10 cellular contexts compared by ENCODE assay signal in genomic region chr19:17997969-17998826, GRCh38. TPM values are rescaled to one million over a fixed set of nuclear protein-coding genes. Genes with fewer than 3 reads are reported as not detected.
DNase-seq lines count a peak whose midpoint lies in the region; ATAC-seq, FAIRE-seq and TF ChIP-seq lines count a peak whose summit lies in the region.
"Had no signal": no experiment of that assay in that cellular context is flagged by ENCODE, and none has a peak within 500 bp of the region (broad histone marks: within the 10 kb centered on the region; RNA-seq: fewer than 3 reads in every experiment).

No MANE protein-coding gene starts in this region.

- no peaks in the 10 kb centered on the region for H3K9me3 Mint-ChIP-seq in CD4-positive, alpha-beta memory T cell

- intact Hi-C loops in CD4-positive, alpha-beta memory T cell (cut with micrococcal nuclease) = loop anchor here (1.0 kb wide), 2 partner anchors 60 to 139 kb away; partner anchors contain the start of gene RPL18A
- intact Hi-C loops in GM12878 (cut with micrococcal nuclease; ENCODE audit: unreplicated experiment) = loop anchor here (1.0 to 5.0 kb wide), 4 partner anchors 51 to 137 kb away; partner anchors contain the start of gene SLC5A5
- intact Hi-C loops in dorsolateral prefrontal cortex (cut with DNase I) = loop anchor here (2.0 to 10.0 kb wide), 4 partner anchors 51 to 139 kb away; partner anchors contain the start of gene RPL18A (in 1 of the 2)

- H3K4ac ChIP-seq in mesenchymal stem cell (ENCODE audit: low read depth in 1 of 2, low read length in 2 of 2) = no peak overlapping the region

- H3K36me3 Mint-ChIP-seq in CD4-positive, alpha-beta memory T cell = peaks cover 0 to 8% of the 10 kb centered on the region in 2 donors

- H4K8ac ChIP-seq in mesenchymal stem cell (ENCODE audit: low read length) = peak overlapping the region; percentile 52

- peaks cover 10 to 35% (median 22%) of the 10 kb centered on the region in 4 donors for H3K4me1 Mint-ChIP-seq in CD4-positive, alpha-beta memory T cell

- peak overlapping the region; percentile 2 for H4K91ac ChIP-seq in mesenchymal stem cell (ENCODE audit: low read length)

- H3K27ac Mint-ChIP-seq in CD4-positive, alpha-beta memory T cell = peak overlapping the region in 5 of 7 donors; percentile 18 to 93 (median 89)

- no peak overlapping the region for H3K27ac ChIP-seq in CD4-positive, alpha-beta memory T cell (ENCODE audit: low read depth, low read length)
- H3K27ac ChIP-seq in GM12878 (ENCODE audit: control insufficient read depth, insufficient read depth) = no peak overlapping the region
- H3K27ac ChIP-seq in mesenchymal stem cell (ENCODE audit: low read length, poor library complexity, severe bottlenecking) = no peak overlapping the region
- H3K27ac ChIP-seq in dorsolateral prefrontal cortex = peak overlapping the region in 2 of 59 donors; percentile 5 to 23

- FAIRE-seq in GM12878 (lab: Jason Lieb, UNC) = no peak

- POLR2A ChIA-PET in CD4-positive, alpha-beta memory T cell (lab: Charles Lee; ENCODE audit: partially characterized antibody) = interaction anchor here (1.4 to 3.0 kb wide), 5 partner anchors 10 to 138 kb away, joined by 4 to 27 read pairs (median 10); partner anchors contain the start of genes ARRDC2, CCDC124 and RPL18A
- POLR2A ChIA-PET in HEK293T (lab: Yijun Ruan, JAX) = interaction anchor here (1.3 kb wide), 1 partner anchor 62 kb away, joined by 4 read pairs; no protein-coding TSS in a partner anchor
- POLR2A ChIA-PET in GM12878 (lab: Charles Lee) = interaction anchor here (0.5 kb wide), 1 partner anchor 19 kb away, joined by 5 read pairs; no protein-coding TSS in a partner anchor

- 62% methylated on average over 36 of the region's 41 CpGs for WGBS in GM12878 (ENCODE audit: insufficient coverage, insufficient replicate concordance, low lambda C conversion rate, missing lambda C conversion rate)
- WGBS in mesenchymal stem cell = 50% methylated on average over 41 of the region's 41 CpGs

- no peaks in the 10 kb centered on the region for H3K9me3 ChIP-seq in CD4-positive, alpha-beta memory T cell (ENCODE audit: control insufficient read depth in 1 of 2, low read length in 2 of 2)
- H3K9me3 ChIP-seq in GM12878 (replicated peaks; ENCODE audit: control insufficient read depth, insufficient read depth, low read length) = no peaks in the 10 kb centered on the region
- no peaks in the 10 kb centered on the region for H3K9me3 ChIP-seq in mesenchymal stem cell (ENCODE audit: control insufficient read depth, low read length)

- BruUV-seq in GM12878 (replicated peaks; lab: Mats Ljungman, UMichigan) = no TSS peak

- no peak for TF ChIP-seq EP300 in GM12878 (IDR thresholded peaks at IDR 0.05; ENCODE audit: borderline replicate concordance in 1 of 2, control insufficient read depth in 1 of 2, low read depth in 2 of 2, low read length in 2 of 2)

- ATAC-seq in GM12878 (no peak), HG02981 (IDR thresholded peaks at IDR 0.05; ENCODE audit: unreplicated experiment) (no peak), GM18870 (IDR thresholded peaks at IDR 0.05; ENCODE audit: unreplicated experiment) (no peak)

- no peak for TF ChIP-seq RAD21 in GM12878 (IDR thresholded peaks at IDR 0.05; ENCODE audit: insufficient read depth, low read depth, low read length)

- peak overlapping the region in 1 of 2 experiments; percentile 17 for H2BK12ac ChIP-seq in mesenchymal stem cell (ENCODE audit: low read length in 2 of 2)

- H3K79me1 ChIP-seq in mesenchymal stem cell (replicated peaks; ENCODE audit: low read length, poor library complexity, severe bottlenecking) = peaks cover 9% of the 10 kb centered on the region

- no peak overlapping the region for H3K4me2 ChIP-seq in GM12878 (ENCODE audit: control insufficient read depth, insufficient read depth)
- no peak overlapping the region for H3K4me2 ChIP-seq in mesenchymal stem cell (ENCODE audit: low read length, poor library complexity, severe bottlenecking)

- H3K23ac ChIP-seq in mesenchymal stem cell (ENCODE audit: low read length in 2 of 2) = no peak overlapping the region

- CTCF ChIA-PET in CD4-positive, alpha-beta memory T cell (lab: Charles Lee; ENCODE audit: partially characterized antibody) = interaction anchor here (1.8 to 11.6 kb wide), 3 partner anchors 57 to 148 kb away, joined by 6 to 402 read pairs (median 27); partner anchors contain the start of genes CCDC124 and RPL18A
- CTCF ChIA-PET in HEK293T (lab: Yijun Ruan, JAX) = interaction anchor here (0.6 to 5.7 kb wide), 7 partner anchors 21 to 256 kb away, joined by 3 to 44 read pairs (median 4); partner anchors contain the start of gene CCDC124
- CTCF ChIA-PET in GM12878 (lab: Yijun Ruan, JAX) = interaction anchor here (1.2 to 13.5 kb wide), 4 partner anchors 10 to 139 kb away, joined by 4 to 302 read pairs (median 34); partner anchors contain the start of genes CCDC124 and RPL18A

- H3K18ac ChIP-seq in mesenchymal stem cell (ENCODE audit: low read depth in 1 of 2, low read length in 2 of 2) = peak overlapping the region; percentile 5 to 22

- H2AFZ ChIP-seq in GM12878 (ENCODE audit: control insufficient read depth, low read depth, low read length) (no peak overlapping the region), mesenchymal stem cell (ENCODE audit: low read depth, low read length) (no peak overlapping the region)

- no peaks in the 10 kb centered on the region for H4K20me1 ChIP-seq in GM12878 (ENCODE audit: control insufficient read depth, insufficient read depth)

- H3K4me3 Mint-ChIP-seq in CD4-positive, alpha-beta memory T cell = no peak overlapping the region

- no peak for DNase-seq in CD4-positive, alpha-beta memory T cell
- peak; percentile 31 for DNase-seq in HEK293T (ENCODE audit: extremely low spot score)
- DNase-seq in GM12878 (ENCODE audit: low read depth, low spot score) = no peak
- peak; percentile 48 for DNase-seq in mesenchymal stem cell
- DNase-seq in dorsolateral prefrontal cortex = no peak
- DNase-seq in OCI-M1 (lab: John Stamatoyannopoulos, UW) = no peak
- DNase-seq: NCI-H1417 treated with DMSO at 0.1 percent for 48 hours had no signal

- H3K79me2 ChIP-seq in GM12878 (ENCODE audit: control insufficient read depth, insufficient read depth, low read length) = peaks cover 10% of the 10 kb centered on the region

- H3K4me3 ChIP-seq in CD4-positive, alpha-beta memory T cell (ENCODE audit: low read length in 2 of 2) = no peak overlapping the region
- H3K4me3 ChIP-seq in GM12878 = no peak overlapping the region
- no peak overlapping the region for H3K4me3 ChIP-seq in mesenchymal stem cell (ENCODE audit: insufficient read depth in 1 of 2, low read depth in 1 of 2, low read length in 2 of 2)
- H3K4me3 ChIP-seq in dorsolateral prefrontal cortex = no peak overlapping the region
- H3K4me3 ChIP-seq: skin epidermis had no signal

- H3K36me3 ChIP-seq in CD4-positive, alpha-beta memory T cell (ENCODE audit: insufficient read depth, low read length) = no peaks in the 10 kb centered on the region
- no peaks in the 10 kb centered on the region for H3K36me3 ChIP-seq in GM12878 (ENCODE audit: control insufficient read depth in 2 of 2, insufficient read depth in 2 of 2, low read length in 1 of 2)
- H3K36me3 ChIP-seq in mesenchymal stem cell (ENCODE audit: control insufficient read depth in 1 of 2, insufficient read depth in 2 of 2, low read depth in 1 of 2, low read length in 2 of 2) = no peaks in the 10 kb centered on the region

- H3K27me3 ChIP-seq in CD4-positive, alpha-beta memory T cell (ENCODE audit: insufficient read depth, low read length) = no peaks in the 10 kb centered on the region
- no peaks in the 10 kb centered on the region for H3K27me3 ChIP-seq in GM12878 (replicated peaks in 1 of 2; ENCODE audit: control insufficient read depth in 2 of 2, insufficient read depth in 2 of 2, low read length in 1 of 2)
- no peaks in the 10 kb centered on the region for H3K27me3 ChIP-seq in mesenchymal stem cell (ENCODE audit: control insufficient read depth in 1 of 2, insufficient read depth in 1 of 2, low read length in 2 of 2)
- no peaks in the 10 kb centered on the region for H3K27me3 ChIP-seq in dorsolateral prefrontal cortex

- 0 out of 6 replicates have a peak, but pooled peaks of 2 of the 3 experiments have one; percentile 4 to 11 for TF ChIP-seq CTCF in GM12878 (IDR thresholded peaks at IDR 0.05 in 2 of 3, conservative IDR thresholded peaks at IDR 0.05 in 1 of 3; ENCODE audit: control insufficient read depth in 2 of 3, extremely low read depth in 1 of 3, insufficient read depth in 1 of 3, low read depth in 3 of 3, low read length in 3 of 3)
- TF ChIP-seq CTCF in dorsolateral prefrontal cortex (IDR thresholded peaks at IDR 0.05 in 54 of 56, conservative IDR thresholded peaks at IDR 0.05 in 2 of 56; ENCODE audit: low read depth in 1 of 56, partially characterized antibody in 56 of 56) = peak in 10 of 56 donors; percentile 3 to 28 (median 12)

- H2BK15ac ChIP-seq in mesenchymal stem cell (ENCODE audit: low read depth, poor library complexity, severe bottlenecking) = no peak overlapping the region

- H3K14ac ChIP-seq in mesenchymal stem cell (ENCODE audit: low read length in 2 of 2) = no peak overlapping the region

- no peak for TF ChIP-seq POLR2A in GM12878 (IDR thresholded peaks at IDR 0.05; ENCODE audit: low read depth, low read length)

- H2BK120ac ChIP-seq in mesenchymal stem cell (ENCODE audit: low read depth, low read length) = no peak overlapping the region

- in situ Hi-C loops in GM12878 (cut with MboI) = loop anchor here (10.0 kb wide), 1 partner anchor 53 kb away; no protein-coding TSS in a partner anchor

- no peaks in the 10 kb centered on the region for H3K27me3 Mint-ChIP-seq in CD4-positive, alpha-beta memory T cell

- no peak overlapping the region for H3K9ac ChIP-seq in GM12878 (ENCODE audit: control insufficient read depth, insufficient read depth, low read length)
- no peak overlapping the region for H3K9ac ChIP-seq in mesenchymal stem cell (ENCODE audit: low read length)

- SMC1A ChIA-PET in GM12878 (lab: Charles Lee; ENCODE audit: uncharacterized antibody, unreplicated experiment) = interaction anchor here (1.6 to 7.7 kb wide), 2 partner anchors 51 to 60 kb away, joined by 4 to 90 read pairs; no protein-coding TSS in a partner anchor

- peaks cover 32% of the 10 kb centered on the region for H3K4me1 ChIP-seq in CD4-positive, alpha-beta memory T cell (ENCODE audit: insufficient read depth, low read length)
- H3K4me1 ChIP-seq in GM12878 (ENCODE audit: control insufficient read depth, insufficient read depth, low read length) (peaks cover 5% of the 10 kb centered on the region; the same call in 1 of the 2 replicates), mesenchymal stem cell (ENCODE audit: control insufficient read depth, insufficient read depth, low read depth, low read length) (peaks cover 14% of the 10 kb centered on the region)

- H2AK5ac ChIP-seq in mesenchymal stem cell (ENCODE audit: low read length, severe bottlenecking) = no peak overlapping the region

- H2BK5ac ChIP-seq in mesenchymal stem cell (ENCODE audit: low read depth, low read length, poor library complexity, severe bottlenecking) = no peak overlapping the region

- RAD21 ChIA-PET in GM12878 (lab: Charles Lee; ENCODE audit: unreplicated experiment) = interaction anchor here (0.5 to 6.4 kb wide), 5 partner anchors 30 to 73 kb away, joined by 3 to 113 read pairs (median 8); partner anchors contain the start of gene CCDC124

RNA-seq across cellular contexts. Expression of gene ARRDC2, which starts 9.8 kb away (rescaled TPM):
- total RNA-seq in CD4-positive, alpha-beta memory T cell = 100 to 1,000 TPM; 136 to 138 TPM
- polyA plus RNA-seq in CD4-positive, alpha-beta memory T cell = 10 to 100 TPM; 39.8 to 47.9 TPM
- 19.4 and 23.9 TPM in 2 replicates for total RNA-seq in GM12878 (2013; cell fraction: nucleolus; rRNA removed)
- total RNA-seq in GM12878 (2014; rRNA removed) (6.8 and 8.8 TPM in 2 replicates), GM12878 (2014; rRNA removed; fragmentation: Illumina TruSeq; extraction: Trizol) (5.5 TPM in 2 replicates), GM12878 (2021) (9.3 and 10.1 TPM in 2 replicates), dorsolateral prefrontal cortex (100 to 1,000 TPM in 10 of 120 experiments, 10 to 100 TPM in 110; 17.5 to 207 (median 47.3) TPM)
- 3.8 TPM for polyA plus RNA-seq in GM12878 (2011; ENCODE audit: low read depth)
- polyA plus RNA-seq in GM12878 (2011; rRNA removed) (4.4 and 5.2 TPM in 2 replicates), GM12878 (2014; fragmentation: Illumina TruSeq; extraction: Trizol) (4.3 and 4.7 TPM in 2 replicates), GM12878 (2014; fragmentation: Nextera tagmentation; extraction: Ambion mirVana) (1 to 10 TPM in 1 of 2 experiments, under 1 TPM in 1; 0.48 to 1.1 TPM), GM12878 (2014; rRNA removed) (9.6 and 11.1 TPM in 2 replicates), GM12878 (2016; fragmentation: Nextera tagmentation; extraction: Ambion mirVana) (1 to 10 TPM; 1.1 to 2.7 TPM)
- 3.9 and 6.7 TPM in 2 replicates for polyA plus RNA-seq in GM12878 (2011; cell fraction: cytosol; rRNA removed)
- polyA plus RNA-seq in GM12878 (2011; cell fraction: nucleus; rRNA removed) = 31.0 and 35.9 TPM in 2 replicates
- 6.5 and 8.6 TPM in 2 replicates for polyA plus RNA-seq in GM12878 (2012)
- polyA minus RNA-seq in GM12878 (2011; rRNA and poly(A)+ RNA removed) = 3.4 and 4.4 TPM in 2 replicates
- 2.3 and 3.7 TPM in 2 replicates for polyA minus RNA-seq in GM12878 (2011; cell fraction: cytosol; rRNA and poly(A)+ RNA removed)
- polyA minus RNA-seq in GM12878 (2011; cell fraction: nucleus; rRNA and poly(A)+ RNA removed) = 4.4 and 8.6 TPM in 2 replicates
- 3.7 TPM for polyA plus RNA-seq in mesenchymal stem cell (2013, experiment 1 of 2)
- polyA plus RNA-seq in mesenchymal stem cell (2013, experiment 2 of 2) = 3.6 TPM

RNA-seq across cellular contexts. Expression of gene KCNN1, which starts 31.3 kb away (rescaled TPM):
- total RNA-seq in CD4-positive, alpha-beta memory T cell = not detected
- not detected for polyA plus RNA-seq in CD4-positive, alpha-beta memory T cell
- 12.0 and 14.7 TPM in 2 replicates for total RNA-seq in GM12878 (2013; cell fraction: nucleolus; rRNA removed)
- total RNA-seq in GM12878 (2014; rRNA removed) (0.40 and 0.60 TPM in 2 replicates), GM12878 (2014; rRNA removed; fragmentation: Illumina TruSeq; extraction: Trizol) (0.09 and 0.14 TPM in 2 replicates), GM12878 (2021) (0.43 and 0.87 TPM in 2 replicates), dorsolateral prefrontal cortex (100 to 1,000 TPM in 5 of 120 experiments, 10 to 100 TPM in 115; 21.3 to 177 (median 74.4) TPM)
- 0.64 TPM for polyA plus RNA-seq in GM12878 (2011; ENCODE audit: low read depth)
- polyA plus RNA-seq in GM12878 (2011; rRNA removed) (0.45 and 0.95 TPM in 2 replicates), GM12878 (2014; fragmentation: Illumina TruSeq; extraction: Trizol) (0.04 and 0.10 TPM in 2 replicates), GM12878 (2014; fragmentation: Nextera tagmentation; extraction: Ambion mirVana) (under 1 TPM in 1 of 2 experiments, not detected in 1; 0.02 TPM), GM12878 (2014; rRNA removed) (0.13 and 0.31 TPM in 2 replicates), GM12878 (2016; fragmentation: Nextera tagmentation; extraction: Ambion mirVana) (under 1 TPM; 0.16 TPM)
- 1.2 and 1.5 TPM in 2 replicates for polyA plus RNA-seq in GM12878 (2011; cell fraction: cytosol; rRNA removed)
- 1.9 and 2.6 TPM in 2 replicates for polyA plus RNA-seq in GM12878 (2011; cell fraction: nucleus; rRNA removed)
- 1.4 and 1.6 TPM in 2 replicates for polyA plus RNA-seq in GM12878 (2012)
- polyA minus RNA-seq in GM12878 (2011; rRNA and poly(A)+ RNA removed) = 1.5 and 2.3 TPM in 2 replicates
- polyA minus RNA-seq in GM12878 (2011; cell fraction: cytosol; rRNA and poly(A)+ RNA removed) = 0.52 TPM in 1 of 2 replicates, not detected in the other
- 0.85 and 1.1 TPM in 2 replicates for polyA minus RNA-seq in GM12878 (2011; cell fraction: nucleus; rRNA and poly(A)+ RNA removed)
- polyA plus RNA-seq in mesenchymal stem cell (2013, experiment 1 of 2) = 0.12 TPM
- 0.15 TPM for polyA plus RNA-seq in mesenchymal stem cell (2013, experiment 2 of 2)

Comparison
In these comparisons a context has a peak if more than half of its experiments do, and no peak if none do; other contexts are left out.
1. DNase-seq: peak in HEK293T (single experiment) and mesenchymal stem cell (single experiment); none in CD4-positive, alpha-beta memory T cell (0 of 5), GM12878 (single experiment), dorsolateral prefrontal cortex (0 of 10) and OCI-M1 (single experiment).